Comparison of ENCODE assay signal across 8 cellular contexts in genomic region chr2:9813312-9814128, GRCh38. TPM values are rescaled to one million over a fixed set of nuclear protein-coding genes. Genes with fewer than 3 reads are reported as not detected.
DNase-seq lines count a peak whose midpoint lies in the region; ATAC-seq, FAIRE-seq and TF ChIP-seq lines count a peak whose summit lies in the region.

No MANE protein-coding gene starts in this region.

- FAIRE-seq in bronchial epithelial cell (lab: Jason Lieb, UNC): no peak

- peak overlapping the region; percentile 30 for H3K4me3 ChIP-seq in BE2C (ENCODE audit: low read depth, low read length)
- peak overlapping the region; percentile 13; the same call in 1 of the 2 replicates for H3K4me3 ChIP-seq in WI38 (ENCODE audit: low read depth, low read length)
- H3K4me3 ChIP-seq in bronchial epithelial cell (ENCODE audit: low read depth, low read length): peak overlapping the region; percentile 6
- no peak overlapping the region for H3K4me3 ChIP-seq in kidney epithelial cell (ENCODE audit: low read depth, low read length)

- H3K36me3 ChIP-seq in BE2C (no peaks in the 10 kb centered on the region), bronchial epithelial cell (ENCODE audit: control insufficient read depth, insufficient read depth, low read length) (no peaks in the 10 kb centered on the region), kidney epithelial cell (ENCODE audit: control insufficient read depth, insufficient read depth, low read length) (no peaks in the 10 kb centered on the region)

- ATAC-seq in HG03469 (IDR thresholded peaks at IDR 0.05; ENCODE audit: unreplicated experiment): no peak

- H3K4me1 ChIP-seq in BE2C: no peaks in the 10 kb centered on the region

- TF ChIP-seq CTCF in BE2C (IDR thresholded peaks at IDR 0.05; ENCODE audit: low read depth, low read length): peak; percentile 94
- TF ChIP-seq CTCF in GM20000 (IDR thresholded peaks at IDR 0.05; ENCODE audit: extremely low read depth, missing control alignments): peak; percentile 96
- peak; percentile 92 for TF ChIP-seq CTCF in WI38 (IDR thresholded peaks at IDR 0.05; ENCODE audit: low read depth, low read length)
- peak; percentile 97 for TF ChIP-seq CTCF in bronchial epithelial cell (IDR thresholded peaks at IDR 0.05; ENCODE audit: insufficient read depth, low read length, severe bottlenecking)
- TF ChIP-seq CTCF in kidney epithelial cell (IDR thresholded peaks at IDR 0.05; ENCODE audit: insufficient read depth, low read length, poor library complexity, severe bottlenecking): peak; percentile 94

- no peaks in the 10 kb centered on the region for H3K9me3 ChIP-seq in BE2C

- DNase-seq in BE2C: peak; percentile 88
- DNase-seq in GM20000 (ENCODE audit: low spot score): peak; percentile 81
- peak; percentile 36 to 56 for DNase-seq in NCI-H187 (lab: John Stamatoyannopoulos, UW)
- DNase-seq in bronchial epithelial cell (ENCODE audit: low read depth): no peak
- DNase-seq in kidney epithelial cell (ENCODE audit: low read depth): no peak
- peak; percentile 79 to 83 for DNase-seq in stimulated activated CD4-positive, alpha-beta T cell treated with anti-CD3 and anti-CD28 coated beads, Interleukin-2, amount 100 ng/mL, for 24 hours

- H3K27me3 ChIP-seq in BE2C (no peaks in the 10 kb centered on the region), bronchial epithelial cell (ENCODE audit: control insufficient read depth, insufficient read depth, low read length) (no peaks in the 10 kb centered on the region), kidney epithelial cell (ENCODE audit: control insufficient read depth, insufficient read depth, low read length) (no peaks in the 10 kb centered on the region)

RNA-seq across cellular contexts. Expression of gene TAF1B, which starts 29.8 kb away (rescaled TPM):
- polyA plus RNA-seq in BE2C (2012; ENCODE audit: insufficient read depth, insufficient read length, low read depth): 8.5 TPM
- total RNA-seq in bronchial epithelial cell: 28.7 and 30.5 TPM in 2 replicates
- 15.0 and 17.7 TPM in 2 replicates for total RNA-seq in kidney epithelial cell

Comparison
In these comparisons a context has a peak if more than half of its experiments do, and no peak if none do; other contexts are left out.
1. DNase-seq: peak in BE2C (single experiment), GM20000 (single experiment), NCI-H187 (2 of 2) and stimulated activated CD4-positive, alpha-beta T cell treated with anti-CD3 and anti-CD28 coated beads, Interleukin-2, amount 100 ng/mL, for 24 hours (2 of 2); none in bronchial epithelial cell (single experiment) and kidney epithelial cell (single experiment).
2. Peak in every context shown above with its lines, with median percentiles within 50 percentile points of each other: CTCF ChIP-seq.